In genomic region chr1:36248250-36248894, GRCh38 we compare ENCODE assay signal across 1 cellular context.
TF ChIP-seq lines count a peak whose summit lies in the region.

No MANE protein-coding gene starts in this region.

TF ChIP-seq in HepG2, 621 proteins besides CTCF, POLR2A, EP300 and RAD21 (continued from another document and continues in another):
- TF ChIP-seq, protein P1, sequence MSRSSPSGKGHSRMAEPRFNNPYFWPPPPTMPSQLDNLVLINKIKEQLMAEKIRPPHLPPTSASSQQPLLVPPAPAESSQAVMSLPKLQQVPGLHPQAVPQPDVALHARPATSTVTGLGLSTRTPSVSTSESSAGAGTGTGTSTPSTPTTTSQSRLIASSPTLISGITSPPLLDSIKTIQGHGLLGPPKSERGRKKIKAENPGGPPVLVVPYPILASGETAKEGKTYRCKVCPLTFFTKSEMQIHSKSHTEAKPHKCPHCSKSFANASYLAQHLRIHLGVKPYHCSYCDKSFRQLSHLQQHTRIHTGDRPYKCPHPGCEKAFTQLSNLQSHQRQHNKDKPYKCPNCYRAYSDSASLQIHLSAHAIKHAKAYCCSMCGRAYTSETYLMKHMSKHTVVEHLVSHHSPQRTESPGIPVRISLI (CRISPR knock-in tag; IDR thresholded peaks at IDR 0.05; ENCODE audit: borderline replicate concordance), result peak; percentile 98
- TF ChIP-seq ZNF713 (CRISPR knock-in tag; IDR thresholded peaks at IDR 0.05), result no peak
- TF ChIP-seq ZNF792 (CRISPR knock-in tag; IDR thresholded peaks at IDR 0.05), result no peak
- no peak for TF ChIP-seq MIER2 (CRISPR knock-in tag; IDR thresholded peaks at IDR 0.05)
- peak; percentile 55 for TF ChIP-seq PATZ1 (CRISPR knock-in tag; IDR thresholded peaks at IDR 0.05)
- no peak for TF ChIP-seq ZNF619 (CRISPR knock-in tag; IDR thresholded peaks at IDR 0.05)
- TF ChIP-seq ZNF557 (CRISPR knock-in tag; IDR thresholded peaks at IDR 0.05), result no peak
- TF ChIP-seq NFIB (CRISPR knock-in tag; IDR thresholded peaks at IDR 0.05; ENCODE audit: borderline replicate concordance), result no peak
- TF ChIP-seq ZNF607 (CRISPR knock-in tag; IDR thresholded peaks at IDR 0.05; ENCODE audit: borderline replicate concordance), result peak; percentile 20; the same call in 1 of the 2 replicates
- TF ChIP-seq ZIK1 (CRISPR knock-in tag; IDR thresholded peaks at IDR 0.05; ENCODE audit: borderline replicate concordance, low read depth), result no peak
- TF ChIP-seq FOXO1 (CRISPR knock-in tag; IDR thresholded peaks at IDR 0.05), result peak; percentile 60; the same call in 1 of the 2 replicates
- TF ChIP-seq ZFP82 (CRISPR knock-in tag; IDR thresholded peaks at IDR 0.05; ENCODE audit: borderline replicate concordance), result no peak
- no peak for TF ChIP-seq DR1 (CRISPR knock-in tag; IDR thresholded peaks at IDR 0.05)
- no peak for TF ChIP-seq ZNF224 (CRISPR knock-in tag; IDR thresholded peaks at IDR 0.05)
- TF ChIP-seq, protein P2, sequence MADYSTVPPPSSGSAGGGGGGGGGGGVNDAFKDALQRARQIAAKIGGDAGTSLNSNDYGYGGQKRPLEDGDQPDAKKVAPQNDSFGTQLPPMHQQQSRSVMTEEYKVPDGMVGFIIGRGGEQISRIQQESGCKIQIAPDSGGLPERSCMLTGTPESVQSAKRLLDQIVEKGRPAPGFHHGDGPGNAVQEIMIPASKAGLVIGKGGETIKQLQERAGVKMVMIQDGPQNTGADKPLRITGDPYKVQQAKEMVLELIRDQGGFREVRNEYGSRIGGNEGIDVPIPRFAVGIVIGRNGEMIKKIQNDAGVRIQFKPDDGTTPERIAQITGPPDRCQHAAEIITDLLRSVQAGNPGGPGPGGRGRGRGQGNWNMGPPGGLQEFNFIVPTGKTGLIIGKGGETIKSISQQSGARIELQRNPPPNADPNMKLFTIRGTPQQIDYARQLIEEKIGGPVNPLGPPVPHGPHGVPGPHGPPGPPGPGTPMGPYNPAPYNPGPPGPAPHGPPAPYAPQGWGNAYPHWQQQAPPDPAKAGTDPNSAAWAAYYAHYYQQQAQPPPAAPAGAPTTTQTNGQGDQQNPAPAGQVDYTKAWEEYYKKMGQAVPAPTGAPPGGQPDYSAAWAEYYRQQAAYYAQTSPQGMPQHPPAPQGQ (CRISPR knock-in tag; IDR thresholded peaks at IDR 0.05; ENCODE audit: borderline replicate concordance), result no peak
- TF ChIP-seq ZNF382 (CRISPR knock-in tag; IDR thresholded peaks at IDR 0.05; ENCODE audit: borderline replicate concordance), result no peak
- TF ChIP-seq HMGA1 (CRISPR knock-in tag; conservative IDR thresholded peaks at IDR 0.05), result no peak
- no peak for TF ChIP-seq ZNF720 (CRISPR knock-in tag; IDR thresholded peaks at IDR 0.05)
- TF ChIP-seq, protein P3, sequence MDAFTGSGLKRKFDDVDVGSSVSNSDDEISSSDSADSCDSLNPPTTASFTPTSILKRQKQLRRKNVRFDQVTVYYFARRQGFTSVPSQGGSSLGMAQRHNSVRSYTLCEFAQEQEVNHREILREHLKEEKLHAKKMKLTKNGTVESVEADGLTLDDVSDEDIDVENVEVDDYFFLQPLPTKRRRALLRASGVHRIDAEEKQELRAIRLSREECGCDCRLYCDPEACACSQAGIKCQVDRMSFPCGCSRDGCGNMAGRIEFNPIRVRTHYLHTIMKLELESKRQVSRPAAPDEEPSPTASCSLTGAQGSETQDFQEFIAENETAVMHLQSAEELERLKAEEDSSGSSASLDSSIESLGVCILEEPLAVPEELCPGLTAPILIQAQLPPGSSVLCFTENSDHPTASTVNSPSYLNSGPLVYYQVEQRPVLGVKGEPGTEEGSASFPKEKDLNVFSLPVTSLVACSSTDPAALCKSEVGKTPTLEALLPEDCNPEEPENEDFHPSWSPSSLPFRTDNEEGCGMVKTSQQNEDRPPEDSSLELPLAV (CRISPR knock-in tag; conservative IDR thresholded peaks at IDR 0.05; ENCODE audit: low read depth), result no peak
- TF ChIP-seq ZNF264 (CRISPR knock-in tag; IDR thresholded peaks at IDR 0.05), result no peak; the same call in 1 of the 2 replicates
- no peak for TF ChIP-seq ZNF841 (CRISPR knock-in tag; IDR thresholded peaks at IDR 0.05; ENCODE audit: borderline replicate concordance)
- no peak for TF ChIP-seq ESRRA (CRISPR knock-in tag; IDR thresholded peaks at IDR 0.05; ENCODE audit: low read depth)
- TF ChIP-seq ZMAT3 (CRISPR knock-in tag; conservative IDR thresholded peaks at IDR 0.05), result no peak
- no peak for TF ChIP-seq ZNF30 (CRISPR knock-in tag; IDR thresholded peaks at IDR 0.05)
- TF ChIP-seq ZNF577 (CRISPR knock-in tag; IDR thresholded peaks at IDR 0.05; ENCODE audit: borderline replicate concordance, low read depth), result no peak
- no peak for TF ChIP-seq POLR2G (IDR thresholded peaks at IDR 0.05; ENCODE audit: low read depth, low read length)
- no peak for TF ChIP-seq PHB2 (IDR thresholded peaks at IDR 0.05; ENCODE audit: partially characterized antibody)
- TF ChIP-seq, protein P4, sequence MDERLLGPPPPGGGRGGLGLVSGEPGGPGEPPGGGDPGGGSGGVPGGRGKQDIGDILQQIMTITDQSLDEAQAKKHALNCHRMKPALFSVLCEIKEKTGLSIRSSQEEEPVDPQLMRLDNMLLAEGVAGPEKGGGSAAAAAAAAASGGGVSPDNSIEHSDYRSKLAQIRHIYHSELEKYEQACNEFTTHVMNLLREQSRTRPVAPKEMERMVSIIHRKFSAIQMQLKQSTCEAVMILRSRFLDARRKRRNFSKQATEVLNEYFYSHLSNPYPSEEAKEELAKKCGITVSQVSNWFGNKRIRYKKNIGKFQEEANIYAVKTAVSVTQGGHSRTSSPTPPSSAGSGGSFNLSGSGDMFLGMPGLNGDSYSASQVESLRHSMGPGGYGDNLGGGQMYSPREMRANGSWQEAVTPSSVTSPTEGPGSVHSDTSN (CRISPR knock-in tag; IDR thresholded peaks at IDR 0.05), result no peak
- TF ChIP-seq ZNF605 (CRISPR knock-in tag; IDR thresholded peaks at IDR 0.05), result peak; percentile 50; the same call in 1 of the 2 replicates
- TF ChIP-seq ARNT (IDR thresholded peaks at IDR 0.05), result no peak
- TF ChIP-seq RCOR2 (CRISPR knock-in tag; IDR thresholded peaks at IDR 0.05), result peak; percentile 93
- peak; percentile 65; the same call in 1 of the 2 replicates for TF ChIP-seq ERF (CRISPR knock-in tag; IDR thresholded peaks at IDR 0.05)
- TF ChIP-seq, protein P5, sequence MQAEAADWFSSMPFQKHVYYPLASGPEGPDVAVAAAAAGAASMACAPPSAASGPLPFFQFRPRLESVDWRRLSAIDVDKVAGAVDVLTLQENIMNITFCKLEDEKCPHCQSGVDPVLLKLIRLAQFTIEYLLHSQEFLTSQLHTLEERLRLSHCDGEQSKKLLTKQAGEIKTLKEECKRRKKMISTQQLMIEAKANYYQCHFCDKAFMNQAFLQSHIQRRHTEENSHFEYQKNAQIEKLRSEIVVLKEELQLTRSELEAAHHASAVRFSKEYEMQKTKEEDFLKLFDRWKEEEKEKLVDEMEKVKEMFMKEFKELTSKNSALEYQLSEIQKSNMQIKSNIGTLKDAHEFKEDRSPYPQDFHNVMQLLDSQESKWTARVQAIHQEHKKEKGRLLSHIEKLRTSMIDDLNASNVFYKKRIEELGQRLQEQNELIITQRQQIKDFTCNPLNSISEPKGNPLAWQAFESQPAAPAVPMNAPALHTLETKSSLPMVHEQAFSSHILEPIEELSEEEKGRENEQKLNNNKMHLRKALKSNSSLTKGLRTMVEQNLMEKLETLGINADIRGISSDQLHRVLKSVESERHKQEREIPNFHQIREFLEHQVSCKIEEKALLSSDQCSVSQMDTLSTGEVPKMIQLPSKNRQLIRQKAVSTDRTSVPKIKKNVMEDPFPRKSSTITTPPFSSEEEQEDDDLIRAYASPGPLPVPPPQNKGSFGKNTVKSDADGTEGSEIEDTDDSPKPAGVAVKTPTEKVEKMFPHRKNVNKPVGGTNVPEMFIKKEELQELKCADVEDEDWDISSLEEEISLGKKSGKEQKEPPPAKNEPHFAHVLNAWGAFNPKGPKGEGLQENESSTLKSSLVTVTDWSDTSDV (CRISPR knock-in tag; IDR thresholded peaks at IDR 0.05), result no peak
- no peak for TF ChIP-seq ZNF773 (CRISPR knock-in tag; IDR thresholded peaks at IDR 0.05; ENCODE audit: borderline replicate concordance)
- TF ChIP-seq RORA (CRISPR knock-in tag; IDR thresholded peaks at IDR 0.05), result no peak
- TF ChIP-seq ZNF414 (CRISPR knock-in tag; IDR thresholded peaks at IDR 0.05), result no peak
- TF ChIP-seq YEATS4 (CRISPR knock-in tag; IDR thresholded peaks at IDR 0.05; ENCODE audit: borderline replicate concordance), result no peak
- no peak for TF ChIP-seq ZFP41 (CRISPR knock-in tag; IDR thresholded peaks at IDR 0.05; ENCODE audit: borderline replicate concordance)
- peak; percentile 85 for TF ChIP-seq NR2F2 (IDR thresholded peaks at IDR 0.05; ENCODE audit: borderline replicate concordance, low read depth)
- 0 out of 2 replicates have a peak, but pooled peaks have one; percentile 30 for TF ChIP-seq ZBTB4 (CRISPR knock-in tag; IDR thresholded peaks at IDR 0.05; ENCODE audit: borderline replicate concordance)
- no peak for TF ChIP-seq ZNF569 (CRISPR knock-in tag; IDR thresholded peaks at IDR 0.05; ENCODE audit: borderline replicate concordance)
- TF ChIP-seq ZNF292 (CRISPR knock-in tag; IDR thresholded peaks at IDR 0.05; ENCODE audit: borderline replicate concordance, low read depth), result no peak
- TF ChIP-seq ZNF597 (CRISPR knock-in tag; IDR thresholded peaks at IDR 0.05), result no peak
- no peak for TF ChIP-seq ZNF672 (CRISPR knock-in tag; IDR thresholded peaks at IDR 0.05)
- TF ChIP-seq BORCS8-MEF2B (CRISPR knock-in tag; IDR thresholded peaks at IDR 0.05), result no peak
- no peak for TF ChIP-seq ZBTB7B (CRISPR knock-in tag; IDR thresholded peaks at IDR 0.05)
- TF ChIP-seq MXD1 (CRISPR knock-in tag; IDR thresholded peaks at IDR 0.05), result no peak
- no peak for TF ChIP-seq SP1 (IDR thresholded peaks at IDR 0.05)
- no peak for TF ChIP-seq SP1 (CRISPR knock-in tag; IDR thresholded peaks at IDR 0.05)
- TF ChIP-seq KMT2A (CRISPR knock-in tag; IDR thresholded peaks at IDR 0.05), result no peak; the same call in 1 of the 2 replicates
- peak; percentile 34; the same call in 1 of the 2 replicates for TF ChIP-seq SOX13 (IDR thresholded peaks at IDR 0.05)
- TF ChIP-seq SOX13 (CRISPR knock-in tag; conservative IDR thresholded peaks at IDR 0.05 in 1 of 2, IDR thresholded peaks at IDR 0.05 in 1 of 2), result peak in 1 of 2 experiments; percentile 61; a peak in 2 of 4 replicates
